ENCODE assay signal across 22 cellular contexts in the genomic region with DNA sequence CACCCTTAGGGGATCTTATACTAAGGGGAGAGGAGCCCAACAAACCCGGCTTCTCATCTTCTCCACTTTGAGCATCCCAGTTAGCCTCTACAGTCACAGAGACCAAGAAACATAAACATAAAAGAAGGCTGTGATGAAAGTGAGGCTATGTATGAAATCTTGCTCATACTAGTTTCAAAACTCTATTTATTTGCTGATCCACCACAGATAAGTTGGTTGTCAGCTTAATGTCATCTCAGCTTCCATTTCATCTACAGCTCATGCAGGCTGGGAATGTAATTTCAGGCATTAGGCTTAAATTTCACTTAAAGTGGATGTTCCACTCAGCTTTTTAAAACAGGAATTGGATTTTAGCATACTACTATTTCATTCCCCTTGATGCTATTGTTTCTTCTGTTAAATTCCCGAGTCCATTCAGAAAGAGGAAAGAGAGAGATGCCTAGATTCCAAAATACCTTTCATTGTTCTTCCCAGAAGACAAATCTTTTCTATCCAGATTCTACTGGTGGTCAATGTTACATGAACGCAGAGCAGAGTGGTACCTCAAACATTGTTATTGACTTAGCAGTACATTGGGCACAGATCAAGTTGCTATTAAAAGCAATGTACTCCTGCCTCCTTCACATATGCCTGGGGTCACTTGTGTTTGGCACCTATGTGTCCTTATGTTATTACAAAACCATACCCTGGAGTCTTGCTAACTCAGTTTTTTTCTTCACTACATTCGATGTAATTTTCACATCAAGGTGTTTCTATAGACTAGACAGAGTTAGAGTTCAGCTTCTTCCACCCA.
DNase-seq lines count a peak whose midpoint lies in the region; ATAC-seq and TF ChIP-seq lines count a peak whose summit lies in the region.
"Had no signal": no experiment of that assay in that cellular context is flagged by ENCODE, and none has a peak within 500 bp of the region (broad histone marks: within the 10 kb centered on the region; RNA-seq: fewer than 3 reads in every experiment).

No MANE protein-coding gene starts in this region.

- TF ChIP-seq CTCF in nephron progenitor cell (IDR thresholded peaks at IDR 0.05), result no peak

- no peaks in the 10 kb centered on the region for H3K9me3 Mint-ChIP-seq in stimulated activated effector memory CD8-positive, alpha-beta T cell treated with anti-CD3 and anti-CD28 coated beads, Interleukin-12 subunit alpha, Interleukin-12 subunit beta, amount 100 ng/mL, for 72 hours
- H3K9me3 Mint-ChIP-seq in nephron progenitor cell, result no peaks in the 10 kb centered on the region
- H3K9me3 Mint-ChIP-seq: endodermal cell; nephron; stimulated activated memory B cell treated with anti-CD40 and anti-IgM and Interleukin-4, amounts not matched to agents 10 μg/mL and 1 μg/mL and 100 μg/mL, for 72 hours had no signal

- DNase-seq in SIG-M5 treated with dmso at 0.1 percent for 504 hours (lab: John Stamatoyannopoulos, UW; ENCODE audit: unreplicated experiment) (peak; percentile 1), SIG-M5 (lab: John Stamatoyannopoulos, UW) (no peak), NCI-H510A (lab: John Stamatoyannopoulos, UW) (peak; percentile 14), epithelial cell of prostate (ENCODE audit: low read depth, low spot score) (no peak), kidney tubule cell (ENCODE audit: low spot score) (no peak), NCI-H446 (lab: John Stamatoyannopoulos, UW) (no peak), nephron progenitor cell (no peak)
- DNase-seq in stimulated activated effector memory CD8-positive, alpha-beta T cell treated with anti-CD3 and anti-CD28 coated beads, Interleukin-12 subunit alpha, Interleukin-12 subunit beta, amount 100 ng/mL, for 72 hours (ENCODE audit: low spot score in 2 of 2), result no peak
- DNase-seq: activated CD4-positive, alpha-beta memory T cell treated with anti-CD3 and anti-CD28 coated beads, Interleukin-2, amount 10 ng/mL, durations not matched to agents 7 days and 5 days; activated effector memory CD4-positive, alpha-beta T cell treated with Interleukin-2 at 50 U/mL for 16 hours; endodermal cell; midbrain; NCI-H146; NCI-H2227 treated with DMSO at 0.1 percent for 48 hours; SW 1271; uterus had no signal

- H3K27ac ChIP-seq in epithelial cell of prostate, result peak overlapping the region; percentile 12
- H3K27ac ChIP-seq: brain microvascular endothelial cell, uterus had no signal

- H3K4me1 Mint-ChIP-seq in stimulated activated effector memory CD8-positive, alpha-beta T cell treated with anti-CD3 and anti-CD28 coated beads, Interleukin-12 subunit alpha, Interleukin-12 subunit beta, amount 100 ng/mL, for 72 hours, result peaks cover under 1% of the 10 kb centered on the region
- peaks cover 1% of the 10 kb centered on the region for H3K4me1 Mint-ChIP-seq in nephron progenitor cell
- H3K4me1 Mint-ChIP-seq: IgD-negative memory B cell; nephron; stimulated activated memory B cell treated with anti-CD40 and anti-IgM and Interleukin-4, amounts not matched to agents 10 μg/mL and 1 μg/mL and 100 μg/mL, for 72 hours had no signal

- H3K27ac Mint-ChIP-seq in stimulated activated effector memory CD8-positive, alpha-beta T cell treated with anti-CD3 and anti-CD28 coated beads, Interleukin-12 subunit alpha, Interleukin-12 subunit beta, amount 100 ng/mL, for 72 hours, result no peak overlapping the region
- H3K27ac Mint-ChIP-seq in nephron progenitor cell, result no peak overlapping the region
- H3K27ac Mint-ChIP-seq: activated CD4-positive, alpha-beta memory T cell treated with anti-CD3 and anti-CD28 coated beads, Interleukin-2, amount 10 ng/mL, durations not matched to agents 7 days and 5 days; CD14-positive monocyte; endodermal cell; IgD-negative memory B cell; nephron; stimulated activated memory B cell treated with anti-CD40 and anti-IgM and Interleukin-4, amounts not matched to agents 10 μg/mL and 1 μg/mL and 100 μg/mL, for 72 hours had no signal

- ATAC-seq in stimulated activated effector memory CD8-positive, alpha-beta T cell treated with anti-CD3 and anti-CD28 coated beads, Interleukin-12 subunit alpha, Interleukin-12 subunit beta, amount 100 ng/mL, for 72 hours, result peak; percentile 36
- ATAC-seq: activated CD4-positive, CD25-positive, alpha-beta regulatory T cell treated with anti-CD3 and anti-CD28 coated beads, Interleukin-2, amount 50 U/mL, for 24 hours; stimulated activated memory B cell treated with anti-CD40 and anti-IgM and Interleukin-4, amounts not matched to agents 10 μg/mL and 1 μg/mL and 100 μg/mL, for 72 hours had no signal

- H3K27me3 Mint-ChIP-seq in nephron progenitor cell (ENCODE audit: low read depth, poor library complexity), result peaks cover 4% of the 10 kb centered on the region
- H3K27me3 Mint-ChIP-seq: activated CD4-positive, alpha-beta memory T cell treated with anti-CD3 and anti-CD28 coated beads, Interleukin-2, amount 10 ng/mL, durations not matched to agents 7 days and 5 days; IgD-negative memory B cell; stimulated activated memory B cell treated with anti-CD40 and anti-IgM and Interleukin-4, amounts not matched to agents 10 μg/mL and 1 μg/mL and 100 μg/mL, for 72 hours had no signal

- H3K36me3 Mint-ChIP-seq in stimulated activated effector memory CD8-positive, alpha-beta T cell treated with anti-CD3 and anti-CD28 coated beads, Interleukin-12 subunit alpha, Interleukin-12 subunit beta, amount 100 ng/mL, for 72 hours, result no peaks in the 10 kb centered on the region
- peaks cover 17% of the 10 kb centered on the region for H3K36me3 Mint-ChIP-seq in nephron progenitor cell (ENCODE audit: low read depth)
- H3K36me3 Mint-ChIP-seq: CD14-positive monocyte; IgD-negative memory B cell; stimulated activated memory B cell treated with anti-CD40 and anti-IgM and Interleukin-4, amounts not matched to agents 10 μg/mL and 1 μg/mL and 100 μg/mL, for 72 hours had no signal

- no peak overlapping the region for H3K4me3 Mint-ChIP-seq in stimulated activated effector memory CD8-positive, alpha-beta T cell treated with anti-CD3 and anti-CD28 coated beads, Interleukin-12 subunit alpha, Interleukin-12 subunit beta, amount 100 ng/mL, for 72 hours
- no peak overlapping the region for H3K4me3 Mint-ChIP-seq in nephron progenitor cell
- H3K4me3 Mint-ChIP-seq: activated CD4-positive, alpha-beta memory T cell treated with anti-CD3 and anti-CD28 coated beads, Interleukin-2, amount 10 ng/mL, durations not matched to agents 7 days and 5 days; CD14-positive monocyte; endodermal cell; IgD-negative memory B cell; nephron; stimulated activated memory B cell treated with anti-CD40 and anti-IgM and Interleukin-4, amounts not matched to agents 10 μg/mL and 1 μg/mL and 100 μg/mL, for 72 hours had no signal

Comparison
In these comparisons a context has a peak if more than half of its experiments do, and no peak if none do; other contexts are left out.
1. DNase-seq: peak in SIG-M5 treated with dmso at 0.1 percent for 504 hours (single experiment) and NCI-H510A (single experiment); none in SIG-M5 (single experiment), epithelial cell of prostate (single experiment), stimulated activated effector memory CD8-positive, alpha-beta T cell treated with anti-CD3 and anti-CD28 coated beads, Interleukin-12 subunit alpha, Interleukin-12 subunit beta, amount 100 ng/mL, for 72 hours (0 of 2), kidney tubule cell (single experiment), NCI-H446 (0 of 2) and nephron progenitor cell (single experiment).